Comparison of ENCODE assay signal across 11 cellular contexts in the genomic region with DNA sequence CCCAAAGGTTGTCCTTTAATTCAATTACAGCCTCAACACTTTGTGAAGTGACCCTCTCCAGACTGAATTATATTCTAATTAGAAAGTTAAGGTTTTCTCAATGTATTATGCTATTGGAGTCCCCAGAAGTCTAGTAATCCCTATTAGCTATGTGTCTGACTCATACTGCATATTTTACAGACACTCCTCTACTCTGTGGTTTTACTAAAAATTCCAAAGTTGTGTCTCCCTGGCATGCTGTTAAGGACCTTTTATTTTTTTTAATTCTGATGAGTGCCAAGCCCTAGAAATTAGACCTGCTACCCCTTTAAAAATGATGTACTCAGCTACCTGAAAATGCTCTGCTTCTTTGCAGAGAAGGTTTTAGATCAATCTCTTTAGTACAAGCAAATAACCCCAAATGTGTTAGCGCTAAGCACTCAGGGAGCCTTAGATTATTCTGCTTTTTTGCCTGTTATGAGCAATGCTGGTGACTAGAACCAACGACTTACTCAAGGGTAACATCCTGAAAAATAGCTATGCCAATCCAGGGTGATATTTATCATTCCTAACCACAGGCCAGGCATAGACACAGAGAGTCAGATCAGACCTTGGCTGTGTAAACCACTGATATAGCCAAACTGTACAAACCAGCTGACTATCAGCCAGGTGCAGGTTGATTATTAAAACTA. TPM values are rescaled to one million over a fixed set of nuclear protein-coding genes. Genes with fewer than 3 reads are reported as not detected.
DNase-seq lines count a peak whose midpoint lies in the region; ATAC-seq and TF ChIP-seq lines count a peak whose summit lies in the region.
"Had no signal": no experiment of that assay in that cellular context is flagged by ENCODE, and none has a peak within 500 bp of the region (broad histone marks: within the 10 kb centered on the region; RNA-seq: fewer than 3 reads in every experiment).

No MANE protein-coding gene starts in this region.

- H3K27ac ChIP-seq in ACC112 (ENCODE audit: low read depth, low read length) (peak overlapping the region; percentile 60), HCT116 (ENCODE audit: low read depth, low read length) (peak overlapping the region; percentile 37; the same call in 1 of the 2 replicates)

- no peak for TF ChIP-seq POLR2A in HCT116 (IDR thresholded peaks at IDR 0.05; ENCODE audit: borderline replicate concordance, extremely low read depth, insufficient read depth, insufficient read length)

- H3K9me2 ChIP-seq in HCT116 (ENCODE audit: insufficient read depth), result no peaks in the 10 kb centered on the region

- DNase-seq in HCT116 (ENCODE audit: low read depth, low spot score) (peak; percentile 39), kidney glomerular epithelial cell (lab: John Stamatoyannopoulos, UW) (peak; percentile 95), NOMO-1 treated with DMSO at 0.1 percent for 48 hours (lab: John Stamatoyannopoulos, UW; ENCODE audit: unreplicated experiment) (no peak), Right ventricle myocardium inferior (ENCODE audit: missing footprints) (no peak), C1 segment of cervical spinal cord (lab: John Stamatoyannopoulos, UW) (no peak)
- DNase-seq in activated T-helper 2 cell treated with anti-CD3 and anti-CD28 coated beads, Interferon-gamma antibody, Interleukin-2, Interleukin-4, amounts not matched to agents 10 μg/mL and 5 μg/mL and 100 μg/mL, durations not matched to agents 14 hours and 24 hours and 36 hours (ENCODE audit: low spot score), result no peak
- DNase-seq: activated CD4-positive, alpha-beta memory T cell treated with anti-CD3 and anti-CD28 coated beads for 36 hours; DMS 273 treated with DMSO at 0.1 percent for 48 hours; Right ventricle myocardium superior had no signal

- H2AFZ ChIP-seq in ACC112 (ENCODE audit: low read length, unreplicated experiment) (no peak overlapping the region), HCT116 (ENCODE audit: low read depth, low read length, poor library complexity, severe bottlenecking) (peak overlapping the region; percentile 60)

- peaks cover 42% of the 10 kb centered on the region for H3K4me1 Mint-ChIP-seq in activated T-helper 2 cell treated with anti-CD3 and anti-CD28 coated beads, Interferon-gamma antibody, Interleukin-2, Interleukin-4, amounts not matched to agents 10 μg/mL and 5 μg/mL and 100 μg/mL, durations not matched to agents 14 hours and 24 hours and 36 hours (ENCODE audit: low read depth)

- 0 out of 2 replicates have a peak overlapping the region, but pooled peaks have one; percentile 3 for H3K4me3 ChIP-seq in ACC112 (ENCODE audit: low read depth, low read length)
- peak overlapping the region in 1 of 2 experiments; percentile 9; a peak in 2 of 4 replicates for H3K4me3 ChIP-seq in HCT116 (replicated peaks in 1 of 2; ENCODE audit: low read depth in 1 of 2, low read length in 2 of 2)

- CTCF ChIA-PET in HCT116 (lab: Charles Lee), result interaction anchor here (0.8 to 1.0 kb wide), 2 partner anchors 18 to 20 kb away, joined by 3 read pairs; no protein-coding TSS in a partner anchor

- ATAC-seq in HCT116, result peak; percentile 95
- no peak for ATAC-seq in HG03571 (IDR thresholded peaks at IDR 0.05; ENCODE audit: unreplicated experiment)
- no peak for ATAC-seq in Right ventricle myocardium inferior

- H3K4me3 Mint-ChIP-seq in activated T-helper 2 cell treated with anti-CD3 and anti-CD28 coated beads, Interferon-gamma antibody, Interleukin-2, Interleukin-4, amounts not matched to agents 10 μg/mL and 5 μg/mL and 100 μg/mL, durations not matched to agents 14 hours and 24 hours and 36 hours (ENCODE audit: low read depth), result no peak overlapping the region
- H3K4me3 Mint-ChIP-seq: activated CD4-positive, alpha-beta memory T cell treated with anti-CD3 and anti-CD28 coated beads for 36 hours had no signal

- no peaks in the 10 kb centered on the region for H3K27me3 Mint-ChIP-seq in activated T-helper 2 cell treated with anti-CD3 and anti-CD28 coated beads, Interferon-gamma antibody, Interleukin-2, Interleukin-4, amounts not matched to agents 10 μg/mL and 5 μg/mL and 100 μg/mL, durations not matched to agents 14 hours and 24 hours and 36 hours (ENCODE audit: low read depth)

- no TSS peak for BruUV-seq in HCT116 (replicated peaks; lab: Mats Ljungman, UMichigan)

- H3K9me3 ChIP-seq in HCT116 (ENCODE audit: control insufficient read depth in 1 of 2, insufficient read depth in 1 of 2, low read depth in 1 of 2, low read length in 2 of 2), result no peaks in the 10 kb centered on the region

- H3K36me3 ChIP-seq in ACC112 (ENCODE audit: insufficient read depth, low read length) (no peaks in the 10 kb centered on the region), HCT116 (ENCODE audit: control insufficient read depth in 1 of 2, insufficient read depth in 2 of 2, low read length in 2 of 2) (no peaks in the 10 kb centered on the region)

- no peak for TF ChIP-seq CTCF in HCT116 (IDR thresholded peaks at IDR 0.05 in 2 of 3, conservative IDR thresholded peaks at IDR 0.05 in 1 of 3; ENCODE audit: borderline replicate concordance in 1 of 3, insufficient read depth in 1 of 3, low read depth in 2 of 3, low read length in 2 of 3)

- no peaks in the 10 kb centered on the region for H4K20me1 ChIP-seq in HCT116 (ENCODE audit: insufficient read depth)

- H3K79me2 ChIP-seq in ACC112 (ENCODE audit: control insufficient read depth, insufficient read depth, low read length, unreplicated experiment) (no peaks in the 10 kb centered on the region), HCT116 (ENCODE audit: insufficient read depth, low read length) (no peaks in the 10 kb centered on the region)

- peaks cover 12% of the 10 kb centered on the region for H3K9me3 Mint-ChIP-seq in activated T-helper 2 cell treated with anti-CD3 and anti-CD28 coated beads, Interferon-gamma antibody, Interleukin-2, Interleukin-4, amounts not matched to agents 10 μg/mL and 5 μg/mL and 100 μg/mL, durations not matched to agents 14 hours and 24 hours and 36 hours
- H3K9me3 Mint-ChIP-seq: activated CD4-positive, alpha-beta memory T cell treated with anti-CD3 and anti-CD28 coated beads for 36 hours had no signal

- intact Hi-C loops in HCT116 (cut with micrococcal nuclease) (no loop called here), Right ventricle myocardium inferior (cut with DNase I) (no loop called here)
- intact Hi-C loops in activated T-helper 2 cell treated with anti-CD3 and anti-CD28 coated beads, Interferon-gamma antibody, Interleukin-2, Interleukin-4, amounts not matched to agents 10 μg/mL and 5 μg/mL and 100 μg/mL, durations not matched to agents 14 hours and 24 hours and 36 hours (cut with micrococcal nuclease), result loop anchor here (1.0 to 10.0 kb wide), 3 partner anchors 8 to 1555 kb away; a partner anchor contains a TSS

- H3K4me1 ChIP-seq in ACC112 (ENCODE audit: control insufficient read depth, insufficient read depth, low read length, unreplicated experiment) (peaks cover 34% of the 10 kb centered on the region), HCT116 (ENCODE audit: control insufficient read depth in 1 of 2, insufficient read depth in 2 of 2, low read length in 2 of 2) (peaks cover 12 to 16% of the 10 kb centered on the region in 2 experiments)

- no peaks in the 10 kb centered on the region for H3K27me3 ChIP-seq in ACC112 (ENCODE audit: insufficient read depth, low read length)
- no peaks in the 10 kb centered on the region for H3K27me3 ChIP-seq in HCT116 (ENCODE audit: insufficient read depth, low read length)

- peak overlapping the region; percentile 47 for H3K27ac Mint-ChIP-seq in activated T-helper 2 cell treated with anti-CD3 and anti-CD28 coated beads, Interferon-gamma antibody, Interleukin-2, Interleukin-4, amounts not matched to agents 10 μg/mL and 5 μg/mL and 100 μg/mL, durations not matched to agents 14 hours and 24 hours and 36 hours
- H3K27ac Mint-ChIP-seq: activated CD4-positive, alpha-beta memory T cell treated with anti-CD3 and anti-CD28 coated beads for 36 hours had no signal

- peaks cover 9% of the 10 kb centered on the region for H3K36me3 Mint-ChIP-seq in activated T-helper 2 cell treated with anti-CD3 and anti-CD28 coated beads, Interferon-gamma antibody, Interleukin-2, Interleukin-4, amounts not matched to agents 10 μg/mL and 5 μg/mL and 100 μg/mL, durations not matched to agents 14 hours and 24 hours and 36 hours (ENCODE audit: low read depth)
- H3K36me3 Mint-ChIP-seq: activated CD4-positive, alpha-beta memory T cell treated with anti-CD3 and anti-CD28 coated beads for 36 hours had no signal

- POLR2A ChIA-PET in HCT116 (lab: Charles Lee), result no interaction called here

- RAD21 ChIA-PET in HCT116 (lab: Charles Lee; ENCODE audit: low non-redundant PET in 1 of 2, low total read pairs in 2 of 2, uncharacterized antibody in 2 of 2, unreplicated experiment in 2 of 2), result no interaction called here

- peak overlapping the region; percentile 69 for H3K4me2 ChIP-seq in HCT116 (ENCODE audit: low read length)

- no peak overlapping the region for H3K9ac ChIP-seq in HCT116 (ENCODE audit: low read length)

- no peak for TF ChIP-seq RAD21 in HCT116 (IDR thresholded peaks at IDR 0.05; ENCODE audit: low read depth)

TF ChIP-seq in HCT116, 20 proteins besides CTCF, POLR2A, EP300 and RAD21 (continues in another document):
- TF ChIP-seq CBX3 (IDR thresholded peaks at IDR 0.05; ENCODE audit: low read depth), result no peak
- TF ChIP-seq EZH2 (IDR thresholded peaks at IDR 0.05), result no peak
- TF ChIP-seq POLR2AphosphoS5 (IDR thresholded peaks at IDR 0.05; ENCODE audit: low read depth, low read length), result no peak

RNA-seq across cellular contexts. Expression of a gene that starts 26.1 kb away (rescaled TPM):
- total RNA-seq in HCT116 (2021; ENCODE audit: unreplicated experiment) (not detected), Right ventricle myocardium inferior (not detected)
- polyA plus RNA-seq in HCT116 (2012), result not detected in 2 replicates
- total RNA-seq in activated T-helper 2 cell treated with anti-CD3 and anti-CD28 coated beads, Interferon-gamma antibody, Interleukin-2, Interleukin-4, amounts not matched to agents 10 μg/mL and 5 μg/mL and 100 μg/mL, durations not matched to agents 14 hours and 24 hours and 36 hours, result 82.6 and 87.2 TPM in 2 replicates
- total RNA-seq: Right ventricle myocardium superior had no signal

Comparison
In these comparisons a context has a peak if more than half of its experiments do, and no peak if none do; other contexts are left out.
1. DNase-seq: peak in HCT116 (single experiment) and kidney glomerular epithelial cell (single experiment); none in activated T-helper 2 cell treated with anti-CD3 and anti-CD28 coated beads, Interferon-gamma antibody, Interleukin-2, Interleukin-4, amounts not matched to agents 10 μg/mL and 5 μg/mL and 100 μg/mL, durations not matched to agents 14 hours and 24 hours and 36 hours (single experiment), NOMO-1 treated with DMSO at 0.1 percent for 48 hours (single experiment), Right ventricle myocardium inferior (single experiment) and C1 segment of cervical spinal cord (0 of 14).
2. RNA of a gene that starts 26.1 kb away (total RNA-seq): 82.6 to 87.2 TPM in activated T-helper 2 cell treated with anti-CD3 and anti-CD28 coated beads, Interferon-gamma antibody, Interleukin-2, Interleukin-4, amounts not matched to agents 10 μg/mL and 5 μg/mL and 100 μg/mL, durations not matched to agents 14 hours and 24 hours and 36 hours; not detected in HCT116 (single experiment) and not detected in Right ventricle myocardium inferior (single experiment); every median in the first group is over 10 times any median in the second.